In genomic region chr12:95591731-95592130, GRCh38 we compare ENCODE assay signal across 21 cellular contexts. TPM values are rescaled to one million over a fixed set of nuclear protein-coding genes. Genes with fewer than 3 reads are reported as not detected.
"Had no signal": no experiment of that assay in that cellular context is flagged by ENCODE, and none has a peak within 500 bp of the region (broad histone marks: within the 10 kb centered on the region; RNA-seq: fewer than 3 reads in every experiment).

No MANE protein-coding gene starts in this region.

- H3K27ac ChIP-seq: adrenal gland, hepatocyte, left ventricle myocardium inferior, testis, upper lobe of right lung, VCaP had no signal

- DNase-seq: activated CD8-positive, alpha-beta T cell treated with anti-CD3 and anti-CD28 coated beads for 36 hours; activated effector memory CD4-positive, alpha-beta T cell treated with Interleukin-2 at 50 U/mL for 16 hours; activated naive CD4-positive, alpha-beta T cell treated with anti-CD3 and anti-CD28 coated beads, Interleukin-2, amount 50 U/mL, for 16 hours; activated T-cell treated with anti-CD3 and anti-CD28 coated beads, Interleukin-2, amount 50 U/mL, for 4 hours; adrenal gland; cerebellar nuclear complex; erythroblast; left ventricle myocardium inferior; natural killer cell; right cardiac atrium; stimulated activated naive CD8-positive, alpha-beta T cell treated with anti-CD3 and anti-CD28 coated beads, Interleukin-15, Interleukin-2, amounts not matched to agents 100 U/mL and 50 U/mL, for 24 hours; testis; upper lobe of right lung had no signal

- H3K27me3 Mint-ChIP-seq: brain had no signal

- H3K4me3 ChIP-seq: adrenal gland, hepatocyte, left ventricle myocardium inferior, smooth muscle cell, testis, upper lobe of right lung had no signal

- H2AFZ ChIP-seq: hepatocyte had no signal

- H3K4me2 ChIP-seq: hepatocyte, smooth muscle cell had no signal

- H3K4me1 Mint-ChIP-seq: memory B cell, natural killer cell had no signal

- H3K9me3 ChIP-seq: adrenal gland, left ventricle myocardium inferior, testis, upper lobe of right lung had no signal

- H3K27me3 ChIP-seq: hepatocyte, testis, upper lobe of right lung had no signal

- H3K27ac Mint-ChIP-seq: activated CD8-positive, alpha-beta T cell treated with anti-CD3 and anti-CD28 coated beads for 36 hours; brain; dendritic cell treated with granulocyte-macrophage colony-stimulating factor and Interleukin-4, amounts not matched to agents 40 ng/mL and 50 ng/mL, for 4 days; memory B cell; natural killer cell had no signal

- H3K4me3 Mint-ChIP-seq: activated CD8-positive, alpha-beta T cell treated with anti-CD3 and anti-CD28 coated beads for 36 hours; activated T-cell treated with anti-CD3 and anti-CD28 coated beads, Interleukin-2, amount 50 U/mL, for 4 hours; brain; dendritic cell treated with granulocyte-macrophage colony-stimulating factor and Interleukin-4, amounts not matched to agents 40 ng/mL and 50 ng/mL, for 4 days; memory B cell; natural killer cell had no signal

- H3K9me3 Mint-ChIP-seq: activated CD8-positive, alpha-beta T cell treated with anti-CD3 and anti-CD28 coated beads for 36 hours; activated T-cell treated with anti-CD3 and anti-CD28 coated beads, Interleukin-2, amount 50 U/mL, for 4 hours; brain; dendritic cell treated with granulocyte-macrophage colony-stimulating factor and Interleukin-4, amounts not matched to agents 40 ng/mL and 50 ng/mL, for 4 days; memory B cell; natural killer cell had no signal

- H3K4me1 ChIP-seq: adrenal gland, upper lobe of right lung had no signal

- FAIRE-seq: keratinocyte had no signal

- H3K79me2 ChIP-seq: hepatocyte had no signal

- H3K36me3 ChIP-seq: adrenal gland, left ventricle myocardium inferior, upper lobe of right lung had no signal

- ATAC-seq: activated CD8-positive, alpha-beta T cell treated with anti-CD3 and anti-CD28 coated beads for 36 hours; activated T-cell treated with anti-CD3 and anti-CD28 coated beads, Interleukin-2, amount 50 U/mL, for 4 hours; natural killer cell; right cardiac atrium; SK-N-SH treated with all-trans-retinoic acid at 6 μM for 48 hours; stimulated activated naive CD8-positive, alpha-beta T cell treated with anti-CD3 and anti-CD28 coated beads, Interleukin-15, Interleukin-2, amounts not matched to agents 100 U/mL and 50 U/mL, for 24 hours; upper lobe of right lung had no signal

RNA-seq across cellular contexts. Expression of gene USP44, which starts 40.5 kb away (rescaled TPM):
- total RNA-seq: smooth muscle cell had no signal
- polyA plus RNA-seq: hepatocyte had no signal
